ENCODE assay signal across 1 cellular context in the genomic region with DNA sequence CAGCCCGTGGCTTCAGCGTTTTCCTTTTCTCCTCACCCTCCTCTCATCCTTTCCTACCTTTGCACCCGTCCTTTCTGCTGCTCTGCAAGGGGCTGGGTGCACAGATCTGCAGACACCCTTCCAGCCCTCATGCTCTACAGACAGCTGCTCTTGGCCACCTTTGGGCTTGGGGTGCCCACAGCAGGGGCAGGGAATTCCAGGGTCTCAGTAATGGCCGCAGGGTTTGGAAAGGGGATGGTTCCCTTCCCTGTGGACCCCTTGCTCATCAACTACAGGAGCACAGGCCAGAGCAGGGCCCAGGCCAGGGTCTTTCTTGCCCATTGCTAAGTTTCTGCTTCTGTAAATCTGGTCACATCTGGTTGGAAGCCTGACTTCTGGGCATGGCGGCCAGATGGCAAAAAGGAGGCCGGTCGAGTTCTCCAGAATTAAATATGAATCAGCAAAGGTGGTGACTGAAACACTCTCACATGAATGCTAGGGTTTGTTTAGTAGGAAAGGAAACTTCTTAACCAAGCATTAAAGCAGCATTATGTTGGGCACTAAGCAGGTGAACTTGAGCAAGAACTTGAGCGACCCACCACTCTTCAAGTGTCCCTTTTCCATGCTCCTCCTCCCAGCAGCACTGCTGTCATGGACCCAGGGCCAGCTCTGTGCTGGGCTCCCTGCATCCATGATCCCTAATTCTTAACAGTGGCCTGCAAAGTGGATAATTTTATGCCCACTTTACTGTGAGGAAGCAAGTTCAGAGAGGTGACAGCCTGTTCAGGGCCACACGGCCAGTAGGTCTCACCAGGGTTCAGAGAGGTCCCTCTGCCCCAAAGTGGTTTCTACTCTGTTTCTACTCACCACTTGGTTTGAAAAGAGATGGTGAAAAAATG.
TF ChIP-seq lines count a peak whose summit lies in the region.

No MANE protein-coding gene starts in this region.

TF ChIP-seq in HepG2, 621 proteins besides CTCF, POLR2A, EP300 and RAD21:
- TF ChIP-seq ZNF24 (IDR thresholded peaks at IDR 0.05): no peak
- no peak for TF ChIP-seq ZFP62 (CRISPR knock-in tag; IDR thresholded peaks at IDR 0.05)
- TF ChIP-seq, protein P1, sequence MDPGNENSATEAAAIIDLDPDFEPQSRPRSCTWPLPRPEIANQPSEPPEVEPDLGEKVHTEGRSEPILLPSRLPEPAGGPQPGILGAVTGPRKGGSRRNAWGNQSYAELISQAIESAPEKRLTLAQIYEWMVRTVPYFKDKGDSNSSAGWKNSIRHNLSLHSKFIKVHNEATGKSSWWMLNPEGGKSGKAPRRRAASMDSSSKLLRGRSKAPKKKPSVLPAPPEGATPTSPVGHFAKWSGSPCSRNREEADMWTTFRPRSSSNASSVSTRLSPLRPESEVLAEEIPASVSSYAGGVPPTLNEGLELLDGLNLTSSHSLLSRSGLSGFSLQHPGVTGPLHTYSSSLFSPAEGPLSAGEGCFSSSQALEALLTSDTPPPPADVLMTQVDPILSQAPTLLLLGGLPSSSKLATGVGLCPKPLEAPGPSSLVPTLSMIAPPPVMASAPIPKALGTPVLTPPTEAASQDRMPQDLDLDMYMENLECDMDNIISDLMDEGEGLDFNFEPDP (CRISPR knock-in tag; conservative IDR thresholded peaks at IDR 0.05): no peak
- no peak for TF ChIP-seq ATRX (CRISPR knock-in tag; IDR thresholded peaks at IDR 0.05; ENCODE audit: borderline replicate concordance)
- TF ChIP-seq, protein P2, sequence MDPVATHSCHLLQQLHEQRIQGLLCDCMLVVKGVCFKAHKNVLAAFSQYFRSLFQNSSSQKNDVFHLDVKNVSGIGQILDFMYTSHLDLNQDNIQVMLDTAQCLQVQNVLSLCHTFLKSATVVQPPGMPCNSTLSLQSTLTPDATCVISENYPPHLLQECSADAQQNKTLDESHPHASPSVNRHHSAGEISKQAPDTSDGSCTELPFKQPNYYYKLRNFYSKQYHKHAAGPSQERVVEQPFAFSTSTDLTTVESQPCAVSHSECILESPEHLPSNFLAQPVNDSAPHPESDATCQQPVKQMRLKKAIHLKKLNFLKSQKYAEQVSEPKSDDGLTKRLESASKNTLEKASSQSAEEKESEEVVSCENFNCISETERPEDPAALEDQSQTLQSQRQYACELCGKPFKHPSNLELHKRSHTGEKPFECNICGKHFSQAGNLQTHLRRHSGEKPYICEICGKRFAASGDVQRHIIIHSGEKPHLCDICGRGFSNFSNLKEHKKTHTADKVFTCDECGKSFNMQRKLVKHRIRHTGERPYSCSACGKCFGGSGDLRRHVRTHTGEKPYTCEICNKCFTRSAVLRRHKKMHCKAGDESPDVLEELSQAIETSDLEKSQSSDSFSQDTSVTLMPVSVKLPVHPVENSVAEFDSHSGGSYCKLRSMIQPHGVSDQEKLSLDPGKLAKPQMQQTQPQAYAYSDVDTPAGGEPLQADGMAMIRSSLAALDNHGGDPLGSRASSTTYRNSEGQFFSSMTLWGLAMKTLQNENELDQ (CRISPR knock-in tag; IDR thresholded peaks at IDR 0.05; ENCODE audit: borderline replicate concordance): no peak
- TF ChIP-seq, protein P3, sequence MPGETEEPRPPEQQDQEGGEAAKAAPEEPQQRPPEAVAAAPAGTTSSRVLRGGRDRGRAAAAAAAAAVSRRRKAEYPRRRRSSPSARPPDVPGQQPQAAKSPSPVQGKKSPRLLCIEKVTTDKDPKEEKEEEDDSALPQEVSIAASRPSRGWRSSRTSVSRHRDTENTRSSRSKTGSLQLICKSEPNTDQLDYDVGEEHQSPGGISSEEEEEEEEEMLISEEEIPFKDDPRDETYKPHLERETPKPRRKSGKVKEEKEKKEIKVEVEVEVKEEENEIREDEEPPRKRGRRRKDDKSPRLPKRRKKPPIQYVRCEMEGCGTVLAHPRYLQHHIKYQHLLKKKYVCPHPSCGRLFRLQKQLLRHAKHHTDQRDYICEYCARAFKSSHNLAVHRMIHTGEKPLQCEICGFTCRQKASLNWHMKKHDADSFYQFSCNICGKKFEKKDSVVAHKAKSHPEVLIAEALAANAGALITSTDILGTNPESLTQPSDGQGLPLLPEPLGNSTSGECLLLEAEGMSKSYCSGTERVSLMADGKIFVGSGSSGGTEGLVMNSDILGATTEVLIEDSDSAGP (CRISPR knock-in tag; IDR thresholded peaks at IDR 0.05; ENCODE audit: borderline replicate concordance): no peak
- TF ChIP-seq ZNF563 (CRISPR knock-in tag; IDR thresholded peaks at IDR 0.05): no peak
- TF ChIP-seq TEAD2 (CRISPR knock-in tag; IDR thresholded peaks at IDR 0.05): no peak
- TF ChIP-seq HES4 (CRISPR knock-in tag; IDR thresholded peaks at IDR 0.05; ENCODE audit: borderline replicate concordance): no peak
- TF ChIP-seq GLMP (CRISPR knock-in tag; IDR thresholded peaks at IDR 0.05; ENCODE audit: borderline replicate concordance): no peak
- TF ChIP-seq ZBTB20 (CRISPR knock-in tag; IDR thresholded peaks at IDR 0.05; ENCODE audit: borderline replicate concordance, low read depth): no peak
- TF ChIP-seq ZNF605 (CRISPR knock-in tag; IDR thresholded peaks at IDR 0.05): no peak
- no peak for TF ChIP-seq NFRKB (IDR thresholded peaks at IDR 0.05)
TF ChIP-seq in HepG2: peak in this region for 0.
